Comparison of ENCODE assay signal across 24 cellular contexts in genomic region chr3:100581650-100582049, GRCh38. TPM values are rescaled to one million over a fixed set of nuclear protein-coding genes. Genes with fewer than 3 reads are reported as not detected.
DNase-seq lines count a peak whose midpoint lies in the region; ATAC-seq, FAIRE-seq and TF ChIP-seq lines count a peak whose summit lies in the region.
"Had no signal": no experiment of that assay in that cellular context is flagged by ENCODE, and none has a peak within 500 bp of the region (broad histone marks: within the 10 kb centered on the region; RNA-seq: fewer than 3 reads in every experiment).

No MANE protein-coding gene starts in this region.

- TF ChIP-seq CTCF in PC-3 (conservative IDR thresholded peaks at IDR 0.05; ENCODE audit: low read depth, low read length) (no peak), fibroblast of the aortic adventitia (IDR thresholded peaks at IDR 0.05; ENCODE audit: insufficient read depth, low read length) (no peak), smooth muscle cell (IDR thresholded peaks at IDR 0.05; ENCODE audit: borderline replicate concordance, insufficient read depth, poor library complexity, severe bottlenecking) (no peak), GM23338 (conservative IDR thresholded peaks at IDR 0.05; ENCODE audit: low read depth in 2 of 2) (no peak), upper lobe of right lung (IDR thresholded peaks at IDR 0.05) (no peak)

- no TSS peak for BruUV-seq in PC-3 (replicated peaks; lab: Mats Ljungman, UMichigan)

- DNase-seq in H54 (ENCODE audit: insufficient read length, low spot score) (no peak), PC-3 (peak; percentile 82), fibroblast of the aortic adventitia (ENCODE audit: low read depth) (peak; percentile 37), smooth muscle cell (lab: John Stamatoyannopoulos, UW; ENCODE audit: unreplicated experiment) (no peak), GM23338 (ENCODE audit: low spot score) (no peak), SHP77 treated with DMSO at 0.1 percent for 48 hours (lab: John Stamatoyannopoulos, UW) (no peak), upper lobe of right lung (no peak), NCI-H82 (lab: John Stamatoyannopoulos, UW) (no peak)
- DNase-seq: BE2C; CD4-positive, alpha-beta T cell; CD8-positive, alpha-beta memory T cell; DMS 273 treated with DMSO at 0.1 percent for 48 hours; DMS79; GF-D8; H9 had no signal

- H3K27ac Mint-ChIP-seq in GM23338, result no peak overlapping the region
- H3K27ac Mint-ChIP-seq: CD14-positive monocyte; CD4-positive, alpha-beta T cell; CD8-positive, alpha-beta memory T cell; H9 had no signal

- H3K79me2 ChIP-seq in PC-3 (ENCODE audit: low read length) (no peaks in the 10 kb centered on the region), smooth muscle cell (ENCODE audit: low read depth) (no peaks in the 10 kb centered on the region), GM23338 (replicated peaks; ENCODE audit: insufficient read depth) (no peaks in the 10 kb centered on the region)

- H3F3A ChIP-seq in PC-3 (ENCODE audit: low read length, unreplicated experiment), result no peaks in the 10 kb centered on the region
- peaks cover 29% of the 10 kb centered on the region for H3F3A ChIP-seq in smooth muscle cell (ENCODE audit: low read depth)
- H3F3A ChIP-seq in GM23338 (replicated peaks; ENCODE audit: low read depth), result no peaks in the 10 kb centered on the region

- no peak overlapping the region for H3K4me3 Mint-ChIP-seq in GM23338
- H3K4me3 Mint-ChIP-seq: CD14-positive monocyte; CD4-positive, alpha-beta T cell; CD8-positive, alpha-beta memory T cell; H9 had no signal

- H3K4me3 ChIP-seq in PC-3 (ENCODE audit: low read length) (peak overlapping the region; percentile 14; the same call in 1 of the 2 replicates), fibroblast of the aortic adventitia (ENCODE audit: low read depth, low read length) (no peak overlapping the region), smooth muscle cell (no peak overlapping the region), GM23338 (no peak overlapping the region), upper lobe of right lung (no peak overlapping the region)
- H3K4me3 ChIP-seq: BLaER1 treated with 17β-estradiol and CSF1 and Interleukin-3, amounts not matched to agents 10 nM and 100 nM had no signal

- ATAC-seq in PC-3 (peak; percentile 86), GM23338 (no peak), upper lobe of right lung (no peak)
- ATAC-seq: HCT116 had no signal

- no peak for TF ChIP-seq POLR2A in H54 (IDR thresholded peaks at IDR 0.05; ENCODE audit: low read depth, low read length)

- no peak overlapping the region for H2AFZ ChIP-seq in PC-3 (ENCODE audit: low read length)
- H2AFZ ChIP-seq in smooth muscle cell (ENCODE audit: low read depth), result no peak overlapping the region
- H2AFZ ChIP-seq in GM23338, result no peak overlapping the region

- H3K27me3 ChIP-seq in PC-3 (ENCODE audit: low read length), result no peaks in the 10 kb centered on the region
- H3K27me3 ChIP-seq in smooth muscle cell (ENCODE audit: low read depth), result no peaks in the 10 kb centered on the region
- no peaks in the 10 kb centered on the region for H3K27me3 ChIP-seq in GM23338 (ENCODE audit: insufficient read depth)
- H3K27me3 ChIP-seq in upper lobe of right lung, result no peaks in the 10 kb centered on the region
- H3K27me3 ChIP-seq: BE2C; BLaER1 treated with 17β-estradiol and CSF1 and Interleukin-3, amounts not matched to agents 10 nM and 100 nM had no signal

- peaks cover 12% of the 10 kb centered on the region for H3K4me1 Mint-ChIP-seq in GM23338
- H3K4me1 Mint-ChIP-seq: CD14-positive monocyte; CD8-positive, alpha-beta memory T cell had no signal

- 97% methylated on average over 1 of the region's 1 CpG for WGBS in smooth muscle cell (ENCODE audit: low lambda C conversion rate)

- H3K9me3 ChIP-seq in PC-3 (ENCODE audit: low read length) (no peaks in the 10 kb centered on the region), smooth muscle cell (replicated peaks; ENCODE audit: low read depth) (peaks cover 8% of the 10 kb centered on the region), upper lobe of right lung (no peaks in the 10 kb centered on the region)
- H3K9me3 ChIP-seq: BE2C had no signal

- peaks cover 50% of the 10 kb centered on the region for H3K4me1 ChIP-seq in PC-3 (ENCODE audit: insufficient read depth, low read length)
- peaks cover 6% of the 10 kb centered on the region for H3K4me1 ChIP-seq in smooth muscle cell (ENCODE audit: low read depth)
- 0 out of 2 replicates have a peak, but pooled peaks cover 7% of the 10 kb centered on the region for H3K4me1 ChIP-seq in GM23338 (ENCODE audit: insufficient read depth)
- H3K4me1 ChIP-seq in upper lobe of right lung, result no peaks in the 10 kb centered on the region
- H3K4me1 ChIP-seq: BE2C; BLaER1 treated with 17β-estradiol and CSF1 and Interleukin-3, amounts not matched to agents 10 nM and 100 nM had no signal

- peaks cover 18% of the 10 kb centered on the region; the same call in 2 of the 3 replicates for H3K36me3 Mint-ChIP-seq in GM23338 (ENCODE audit: low read depth)
- H3K36me3 Mint-ChIP-seq: CD8-positive, alpha-beta memory T cell had no signal

- CTCF ChIA-PET in PC-3 (lab: Charles Lee), result interaction anchor here (0.5 to 1.2 kb wide), 2 partner anchors 119 to 150 kb away, joined by 6 to 7 read pairs; no protein-coding TSS in a partner anchor

- intact Hi-C loops in PC-3 (cut with micrococcal nuclease) (loop anchor here (2.0 kb wide), 1 partner anchor 25 kb away; no protein-coding TSS in a partner anchor), upper lobe of right lung (cut with DNase I) (no loop called here)

- H3K4me2 ChIP-seq in PC-3 (ENCODE audit: low read length) (peak overlapping the region; percentile 69), smooth muscle cell (peak overlapping the region; percentile 7), GM23338 (no peak overlapping the region)
- H3K4me2 ChIP-seq: BLaER1 treated with 17β-estradiol and CSF1 and Interleukin-3, amounts not matched to agents 10 nM and 100 nM had no signal

- H4K20me1 ChIP-seq in PC-3 (ENCODE audit: low read length) (no peaks in the 10 kb centered on the region), smooth muscle cell (ENCODE audit: low read depth) (no peaks in the 10 kb centered on the region), GM23338 (replicated peaks; ENCODE audit: insufficient read depth) (no peaks in the 10 kb centered on the region)
- H4K20me1 ChIP-seq: BLaER1 treated with 17β-estradiol and CSF1 and Interleukin-3, amounts not matched to agents 10 nM and 100 nM had no signal

- peaks cover 2% of the 10 kb centered on the region for H3K27me3 Mint-ChIP-seq in GM23338 (ENCODE audit: insufficient read depth, low read depth, poor library complexity)

- FAIRE-seq in H54 (lab: Jason Lieb, UNC), result peak; percentile 62
- FAIRE-seq: D721Med, GM12891, GM18507, H1 had no signal

- H3K36me3 ChIP-seq in PC-3 (ENCODE audit: low read depth, low read length) (no peaks in the 10 kb centered on the region), smooth muscle cell (ENCODE audit: low read depth) (peaks cover 7% of the 10 kb centered on the region), GM23338 (ENCODE audit: insufficient read depth) (peaks cover 8% of the 10 kb centered on the region; the same call in 1 of the 2 replicates), upper lobe of right lung (no peaks in the 10 kb centered on the region)
- H3K36me3 ChIP-seq: BE2C; BLaER1 treated with 17β-estradiol and CSF1 and Interleukin-3, amounts not matched to agents 10 nM and 100 nM had no signal

- H3K27ac ChIP-seq in PC-3 (ENCODE audit: low read length), result peak overlapping the region; percentile 69
- H3K27ac ChIP-seq in smooth muscle cell (ENCODE audit: low read depth), result peak overlapping the region; percentile 65
- H3K27ac ChIP-seq in GM23338 (ENCODE audit: low read depth), result no peak overlapping the region
- no peak overlapping the region for H3K27ac ChIP-seq in upper lobe of right lung
- H3K27ac ChIP-seq: BLaER1 treated with 17β-estradiol and CSF1 and Interleukin-3, amounts not matched to agents 10 nM and 100 nM had no signal

- no peaks in the 10 kb centered on the region for H3K9me2 ChIP-seq in PC-3 (replicated peaks; ENCODE audit: low read length)
- peaks cover 4% of the 10 kb centered on the region; the same call in 1 of the 2 replicates for H3K9me2 ChIP-seq in GM23338 (ENCODE audit: insufficient read depth)

- H3K9ac ChIP-seq in PC-3 (ENCODE audit: low read length) (no peak overlapping the region), smooth muscle cell (ENCODE audit: low read depth) (no peak overlapping the region)
- H3K9ac ChIP-seq: BLaER1 treated with 17β-estradiol and CSF1 and Interleukin-3, amounts not matched to agents 10 nM and 100 nM had no signal

- H3K9me3 Mint-ChIP-seq in GM23338, result peaks cover 21% of the 10 kb centered on the region
- H3K9me3 Mint-ChIP-seq: CD4-positive, alpha-beta T cell; CD8-positive, alpha-beta memory T cell had no signal

- POLR2A ChIA-PET in PC-3 (lab: Charles Lee; ENCODE audit: unreplicated experiment), result no interaction called here

RNA-seq across cellular contexts. Expression of gene ADGRG7, which starts 27.8 kb away (rescaled TPM):
- total RNA-seq in PC-3 (2014; rRNA removed) (not detected in 2 replicates), fibroblast of the aortic adventitia (ENCODE audit: low replicate concordance) (not detected in 2 replicates), smooth muscle cell (0.04 TPM in 1 of 2 replicates, not detected in the other), upper lobe of right lung (not detected)
- polyA plus RNA-seq in smooth muscle cell (not detected in 2 replicates), GM23338 (2016; fragmentation: Nextera tagmentation; extraction: Ambion mirVana) (not detected in 2 replicates)
- total RNA-seq in GM23338 (2014; rRNA removed; shearing (Covaris generic)), result not detected in 2 replicates
- total RNA-seq: A172; CD4-positive, alpha-beta T cell; CD8-positive, alpha-beta memory T cell; G401; H1; H9 had no signal
- polyA plus RNA-seq: CD14-positive monocyte; CD8-positive, alpha-beta memory T cell; H1 had no signal

Comparison
In these comparisons a context has a peak if more than half of its experiments do, and no peak if none do; other contexts are left out.
1. DNase-seq: peak in PC-3 (single experiment) and fibroblast of the aortic adventitia (single experiment); none in H54 (single experiment), smooth muscle cell (single experiment), GM23338 (single experiment), SHP77 treated with DMSO at 0.1 percent for 48 hours (single experiment), upper lobe of right lung (single experiment) and NCI-H82 (single experiment).
2. H3K27ac ChIP-seq: peak in PC-3 (single experiment) and smooth muscle cell (single experiment); none in GM23338 (single experiment) and upper lobe of right lung (single experiment).